17 cellular contexts compared by ENCODE assay signal in the genomic region with DNA sequence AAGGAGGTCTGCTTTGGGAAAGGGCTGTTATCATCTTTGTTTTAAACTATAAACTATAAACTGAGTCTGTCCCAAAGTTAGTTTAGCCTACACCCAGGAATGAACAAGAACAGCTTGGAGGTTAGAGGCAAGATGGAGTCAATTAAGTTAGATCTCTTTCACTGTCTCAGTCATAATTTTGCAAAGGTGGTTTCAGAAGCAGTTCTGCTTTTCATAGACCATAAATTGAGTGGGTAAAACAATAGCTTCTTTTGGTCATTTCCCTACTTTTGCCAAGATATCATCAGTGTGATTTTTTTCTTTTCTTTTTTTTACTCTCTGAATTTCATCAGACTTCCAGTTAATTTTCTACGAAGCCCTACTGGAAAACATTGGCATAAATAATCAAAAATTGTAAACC.
DNase-seq lines count a peak whose midpoint lies in the region; ATAC-seq, FAIRE-seq and TF ChIP-seq lines count a peak whose summit lies in the region.
"Had no signal": no experiment of that assay in that cellular context is flagged by ENCODE, and none has a peak within 500 bp of the region (broad histone marks: within the 10 kb centered on the region; RNA-seq: fewer than 3 reads in every experiment).

No MANE protein-coding gene starts in this region.

- TF ChIP-seq EP300 in GM12878 (IDR thresholded peaks at IDR 0.05; ENCODE audit: borderline replicate concordance in 1 of 2, control insufficient read depth in 1 of 2, low read depth in 2 of 2, low read length in 2 of 2): no peak
- TF ChIP-seq EP300 in gastroesophageal sphincter (IDR thresholded peaks at IDR 0.05): no peak

- WGBS in GM12878 (ENCODE audit: insufficient coverage, insufficient replicate concordance, low lambda C conversion rate, missing lambda C conversion rate): 65% methylated on average over 1 of the region's 1 CpG
- 41% methylated on average over 1 of the region's 1 CpG; no CpG with 5 or more reads in 1 of the 2 donors for WGBS in gastroesophageal sphincter (ENCODE audit: low coverage in 1 of 2), 2 donors

- BruUV-seq in GM12878 (replicated peaks; lab: Mats Ljungman, UMichigan): no TSS peak

- no peaks in the 10 kb centered on the region for H3K9me3 ChIP-seq in GM12878 (replicated peaks; ENCODE audit: control insufficient read depth, insufficient read depth, low read length)
- H3K9me3 ChIP-seq in gastroesophageal sphincter: no peaks in the 10 kb centered on the region
- H3K9me3 ChIP-seq: Peyer's patch had no signal

- H2AFZ ChIP-seq in GM12878 (ENCODE audit: control insufficient read depth, low read depth, low read length): no peak overlapping the region

- no peaks in the 10 kb centered on the region for H3K4me1 ChIP-seq in GM12878 (ENCODE audit: control insufficient read depth, insufficient read depth, low read length)
- H3K4me1 ChIP-seq in gastroesophageal sphincter: peaks cover 0 to 6% (median 3%) of the 10 kb centered on the region in 3 donors
- H3K4me1 ChIP-seq: Peyer's patch had no signal

- no peaks in the 10 kb centered on the region for H3K36me3 ChIP-seq in GM12878 (ENCODE audit: control insufficient read depth in 2 of 2, insufficient read depth in 2 of 2, low read length in 1 of 2)
- no peaks in the 10 kb centered on the region for H3K36me3 ChIP-seq in gastroesophageal sphincter
- H3K36me3 ChIP-seq: Peyer's patch had no signal

- POLR2A ChIA-PET in GM12878 (lab: Charles Lee): no interaction called here

- ATAC-seq in GM18502 (IDR thresholded peaks at IDR 0.05; ENCODE audit: poor library complexity, unreplicated experiment) (peak; percentile 78), GM21717 (IDR thresholded peaks at IDR 0.05; ENCODE audit: unreplicated experiment) (peak; percentile 59), HG03159 (IDR thresholded peaks at IDR 0.05; ENCODE audit: unreplicated experiment) (peak; percentile 68), GM12878 (peak; percentile 40; the same call in 2 of the 3 replicates), GM18907 (IDR thresholded peaks at IDR 0.05; ENCODE audit: unreplicated experiment) (no peak), gastroesophageal sphincter (no peak)
- ATAC-seq: K562, T-helper 17 cell had no signal

- H4K20me1 ChIP-seq in GM12878 (ENCODE audit: control insufficient read depth, insufficient read depth): no peaks in the 10 kb centered on the region

- TF ChIP-seq POLR2A in GM12878 (IDR thresholded peaks at IDR 0.05; ENCODE audit: low read depth, low read length) (no peak), gastroesophageal sphincter (IDR thresholded peaks at IDR 0.05) (no peak)

- no peaks in the 10 kb centered on the region for H3K79me2 ChIP-seq in GM12878 (ENCODE audit: control insufficient read depth, insufficient read depth, low read length)

- TF ChIP-seq CTCF in GM12878 (IDR thresholded peaks at IDR 0.05 in 2 of 3, conservative IDR thresholded peaks at IDR 0.05 in 1 of 3; ENCODE audit: control insufficient read depth in 2 of 3, extremely low read depth in 1 of 3, insufficient read depth in 1 of 3, low read depth in 3 of 3, low read length in 3 of 3) (no peak), gastroesophageal sphincter (IDR thresholded peaks at IDR 0.05) (no peak)

- no peak overlapping the region for H3K9ac ChIP-seq in GM12878 (ENCODE audit: control insufficient read depth, insufficient read depth, low read length)

- no peak for TF ChIP-seq RAD21 in GM12878 (IDR thresholded peaks at IDR 0.05; ENCODE audit: insufficient read depth, low read depth, low read length)

- H3K27me3 ChIP-seq in GM12878 (replicated peaks in 1 of 2; ENCODE audit: control insufficient read depth in 2 of 2, insufficient read depth in 2 of 2, low read length in 1 of 2) (no peaks in the 10 kb centered on the region), gastroesophageal sphincter (no peaks in the 10 kb centered on the region)
- H3K27me3 ChIP-seq: Peyer's patch had no signal

- DNase-seq in GM12878 (ENCODE audit: low read depth, low spot score) (no peak), T-helper 1 cell (no peak), NCI-H2107 (lab: John Stamatoyannopoulos, UW) (no peak)
- DNase-seq: COR-L47, H7, NCI-H1436 treated with DMSO at 0.1 percent for 48 hours, NCI-H2029 treated with DMSO at 0.1 percent for 48 hours, NCI-H524, Peyer's patch, Right ventricle myocardium superior, T-helper 17 cell had no signal

- in situ Hi-C loops in GM12878 (cut with MboI): no loop called here

- no peak overlapping the region for H3K4me3 ChIP-seq in GM12878
- no peak overlapping the region for H3K4me3 ChIP-seq in gastroesophageal sphincter
- H3K4me3 ChIP-seq: K562, Peyer's patch had no signal

- SMC1A ChIA-PET in GM12878 (lab: Charles Lee; ENCODE audit: uncharacterized antibody, unreplicated experiment): interaction anchor here (1.9 kb wide), 1 partner anchor 12 kb away, joined by 4 read pairs; no protein-coding TSS in a partner anchor

- CTCF ChIA-PET in GM12878 (lab: Yijun Ruan, JAX): no interaction called here

- RAD21 ChIA-PET in GM12878 (lab: Charles Lee; ENCODE audit: unreplicated experiment): no interaction called here

- intact Hi-C loops in GM12878 (cut with micrococcal nuclease; ENCODE audit: unreplicated experiment): loop anchor here (10.0 kb wide), 1 partner anchor 746 kb away; no protein-coding TSS in a partner anchor

- no peak overlapping the region for H3K4me2 ChIP-seq in GM12878 (ENCODE audit: control insufficient read depth, insufficient read depth)

- no peak overlapping the region for H3K27ac ChIP-seq in GM12878 (ENCODE audit: control insufficient read depth, insufficient read depth)
- no peak overlapping the region for H3K27ac ChIP-seq in gastroesophageal sphincter
- H3K27ac ChIP-seq: Peyer's patch had no signal

- FAIRE-seq in GM12878 (lab: Jason Lieb, UNC): no peak
- FAIRE-seq: K562 had no signal

TF ChIP-seq in GM12878, 131 proteins besides CTCF, POLR2A, EP300 and RAD21:
- TF ChIP-seq MYB (IDR thresholded peaks at IDR 0.05; ENCODE audit: borderline replicate concordance, low read depth, low read length) (no peak), SPI1 (IDR thresholded peaks at IDR 0.05; ENCODE audit: borderline replicate concordance, insufficient read depth, low read depth, low read length) (peak; percentile 78; the same call in 1 of the 2 replicates)

Comparison
In these comparisons a context has a peak if more than half of its experiments do, and no peak if none do; other contexts are left out.
1. ATAC-seq: peak in GM18502 (single experiment), GM21717 (single experiment), HG03159 (single experiment) and GM12878 (single experiment); none in GM18907 (single experiment) and gastroesophageal sphincter (single experiment).